In the genomic region with DNA sequence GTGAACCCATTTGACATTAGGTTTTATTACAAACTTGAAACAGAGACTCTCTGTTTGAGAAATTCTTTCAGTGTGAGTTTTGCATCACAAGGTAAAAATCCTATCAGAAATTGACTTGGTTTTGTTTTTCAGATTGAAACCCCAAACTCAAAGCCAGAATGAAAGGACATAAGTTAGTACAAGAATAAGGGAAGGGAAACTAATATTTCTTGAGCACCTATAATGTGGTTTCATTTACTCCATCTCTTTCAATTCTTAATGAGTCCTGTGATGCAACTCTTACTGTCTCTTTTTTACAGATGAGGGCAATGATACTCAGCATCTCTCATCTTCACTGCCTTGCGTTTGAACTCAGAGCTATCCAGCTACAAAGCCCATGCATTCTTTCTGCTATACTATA, we compare ENCODE assay signal across 12 cellular contexts.
A peak's percentile ranks its signal among the peaks of the same experiment; 100 is the strongest.
DNase-seq lines count a peak whose midpoint lies in the region; ATAC-seq, FAIRE-seq and TF ChIP-seq lines count a peak whose summit lies in the region.
"Had no signal": no experiment of that assay in that cellular context is flagged by ENCODE, and none has a peak within 500 bp of the region (broad histone marks: within the 10 kb centered on the region; RNA-seq: fewer than 3 reads in every experiment).

No MANE protein-coding gene starts in this region.

- H3K4me3 Mint-ChIP-seq in activated CD8-positive, alpha-beta T cell treated with anti-CD3 and anti-CD28 coated beads, Interleukin-2, amount 10 ng/mL, durations not matched to agents 7 days and 5 days, result no peak overlapping the region
- H3K4me3 Mint-ChIP-seq: activated T-helper 1 cell treated with anti-CD3 and anti-CD28 coated beads, Interleukin-12 subunit alpha, Interleukin-12 subunit beta, Interleukin-2, Interleukin-4 antibody, amounts not matched to agents 30 ng/mL and 10 ng/mL and 1 ng/mL, durations not matched to agents 14 hours and 24 hours and 36 hours had no signal

- no peak for TF ChIP-seq EP300 in K562 (IDR thresholded peaks at IDR 0.05; ENCODE audit: low read length)

- no peak for TF ChIP-seq POLR2A in K562 (conservative IDR thresholded peaks at IDR 0.05)

- H3K9me1 ChIP-seq in K562 (ENCODE audit: control insufficient read depth, insufficient read depth, low read length), result no peaks in the 10 kb centered on the region

- H3K4me2 ChIP-seq in K562 (ENCODE audit: insufficient read depth, low read length), result no peak overlapping the region

- H3K4me1 ChIP-seq in K562 (replicated peaks in 1 of 2; ENCODE audit: control insufficient read depth in 2 of 2, insufficient read depth in 2 of 2, low read length in 2 of 2) (no peaks in the 10 kb centered on the region), A673 (ENCODE audit: insufficient read depth, low read length, poor library complexity, severe bottlenecking) (no peaks in the 10 kb centered on the region)
- H3K4me1 ChIP-seq: esophagus muscularis mucosa had no signal

- WGBS in K562 (ENCODE audit: insufficient coverage, low coverage, missing lambda C conversion rate), result 0% methylated on average over 1 of the region's 1 CpG

- peaks cover 5% of the 10 kb centered on the region for H3K9me3 Mint-ChIP-seq in activated CD8-positive, alpha-beta T cell treated with anti-CD3 and anti-CD28 coated beads, Interleukin-2, amount 10 ng/mL, durations not matched to agents 7 days and 5 days (ENCODE audit: insufficient read depth)

- no peaks in the 10 kb centered on the region for H4K20me1 ChIP-seq in K562 (replicated peaks; ENCODE audit: control insufficient read depth, insufficient read depth, low read length)

- H3K9me3 ChIP-seq in K562 (replicated peaks; ENCODE audit: control insufficient read depth, insufficient read depth, low read depth, low read length), result no peaks in the 10 kb centered on the region; the same call in 1 of the 2 replicates
- peaks cover 9% of the 10 kb centered on the region for H3K9me3 ChIP-seq in A673 (ENCODE audit: low read depth, low read length, poor library complexity, severe bottlenecking)

- DNase-seq in K562 (ENCODE audit: extremely low read depth in 1 of 4, low spot score in 3 of 4) (no peak), amniotic stem cell (lab: John Stamatoyannopoulos, UW) (no peak), A673 (ENCODE audit: low spot score) (no peak), NCI-H2107 (lab: John Stamatoyannopoulos, UW) (no peak)
- DNase-seq in activated CD8-positive, alpha-beta T cell treated with anti-CD3 and anti-CD28 coated beads, Interleukin-2, amount 10 ng/mL, durations not matched to agents 7 days and 5 days, result no peak

- H3K36me3 ChIP-seq in K562 (ENCODE audit: control insufficient read depth, insufficient read depth, low read length), result no peaks in the 10 kb centered on the region
- no peaks in the 10 kb centered on the region for H3K36me3 ChIP-seq in A673 (ENCODE audit: insufficient read depth, low read length, poor library complexity, severe bottlenecking)
- H3K36me3 ChIP-seq: esophagus muscularis mucosa had no signal

- TF ChIP-seq CTCF in K562 (IDR thresholded peaks at IDR 0.05 in 2 of 3, conservative IDR thresholded peaks at IDR 0.05 in 1 of 3; ENCODE audit: insufficient read depth in 2 of 3, low read depth in 1 of 3, low read length in 3 of 3), result no peak
- no peak for TF ChIP-seq CTCF in A673 (conservative IDR thresholded peaks at IDR 0.05; ENCODE audit: low read depth, low read length)

- peak; percentile 15 for FAIRE-seq in K562 (lab: Jason Lieb, UNC)
- FAIRE-seq: D721Med had no signal

- H3K27ac ChIP-seq in K562 (ENCODE audit: extremely low read depth, low read depth, low read length) (no peak overlapping the region), A673 (ENCODE audit: low read depth, low read length, poor library complexity, severe bottlenecking) (no peak overlapping the region)
- H3K27ac ChIP-seq: esophagus muscularis mucosa, VCaP had no signal

- H2AFZ ChIP-seq in K562 (ENCODE audit: low read depth, low read length), result no peak overlapping the region

- no peaks in the 10 kb centered on the region for H3K4me1 Mint-ChIP-seq in activated CD8-positive, alpha-beta T cell treated with anti-CD3 and anti-CD28 coated beads, Interleukin-2, amount 10 ng/mL, durations not matched to agents 7 days and 5 days (ENCODE audit: low read depth)

- CTCF ChIA-PET in K562 (lab: Yijun Ruan, JAX; ENCODE audit: low intra/inter-chr PET ratio) (interaction anchor here (0.7 kb wide), 1 partner anchor 1009 kb away, joined by 4 read pairs; no protein-coding TSS in a partner anchor), A673 (lab: Charles Lee) (no interaction called here)
- CTCF ChIA-PET in activated CD8-positive, alpha-beta T cell treated with anti-CD3 and anti-CD28 coated beads, Interleukin-2, amount 10 ng/mL, durations not matched to agents 7 days and 5 days (lab: Charles Lee), result no interaction called here

- no peaks in the 10 kb centered on the region for H3K27me3 Mint-ChIP-seq in activated CD8-positive, alpha-beta T cell treated with anti-CD3 and anti-CD28 coated beads, Interleukin-2, amount 10 ng/mL, durations not matched to agents 7 days and 5 days (ENCODE audit: low read depth)

- H3K36me3 Mint-ChIP-seq in activated CD8-positive, alpha-beta T cell treated with anti-CD3 and anti-CD28 coated beads, Interleukin-2, amount 10 ng/mL, durations not matched to agents 7 days and 5 days (ENCODE audit: low read depth), result no peaks in the 10 kb centered on the region

- H3K4me3 ChIP-seq in K562 (no peak overlapping the region), A673 (ENCODE audit: low read depth, low read length, poor library complexity, severe bottlenecking) (no peak overlapping the region)
- H3K4me3 ChIP-seq: esophagus muscularis mucosa had no signal

- no peak for TF ChIP-seq RAD21 in K562 (CRISPR knock-in tag; conservative IDR thresholded peaks at IDR 0.05 in 1 of 2, IDR thresholded peaks at IDR 0.05 in 1 of 2)

- peak; percentile 97 for ATAC-seq in GM18868 (IDR thresholded peaks at IDR 0.05; ENCODE audit: unreplicated experiment)
- peak; percentile 94 for ATAC-seq in GM21447 (IDR thresholded peaks at IDR 0.05; ENCODE audit: unreplicated experiment)
- ATAC-seq in HG03064 (IDR thresholded peaks at IDR 0.05; ENCODE audit: low read depth, unreplicated experiment), result peak; percentile 90
- ATAC-seq in K562, result no peak
- no peak for ATAC-seq in activated CD8-positive, alpha-beta T cell treated with anti-CD3 and anti-CD28 coated beads, Interleukin-2, amount 10 ng/mL, durations not matched to agents 7 days and 5 days

- BruUV-seq in K562 (replicated peaks; lab: Mats Ljungman, UMichigan), result no TSS peak
- no TSS peak for BruUV-seq in A673 (replicated peaks; lab: Mats Ljungman, UMichigan)

- POLR2A ChIA-PET in K562 (lab: Yijun Ruan, JAX), result no interaction called here
- POLR2A ChIA-PET in activated CD8-positive, alpha-beta T cell treated with anti-CD3 and anti-CD28 coated beads, Interleukin-2, amount 10 ng/mL, durations not matched to agents 7 days and 5 days (lab: Charles Lee), result no interaction called here
- POLR2A ChIA-PET in A673 (lab: Charles Lee; ENCODE audit: low non-redundant PET), result no interaction called here

- H3K27me3 ChIP-seq in K562 (ENCODE audit: control insufficient read depth in 2 of 2, insufficient read depth in 2 of 2, low read length in 2 of 2) (0 out of 5 replicates have a peak, but pooled peaks cover 0 to 2% of the 10 kb centered on the region in 2 experiments), A673 (replicated peaks; ENCODE audit: insufficient read depth, low read depth, low read length, poor library complexity) (peaks cover 4% of the 10 kb centered on the region)
- H3K27me3 ChIP-seq: esophagus muscularis mucosa had no signal

- intact Hi-C loops in K562 (cut with micrococcal nuclease) (no loop called here), A673 (cut with micrococcal nuclease; ENCODE audit: unreplicated experiment) (no loop called here)

- H3K79me2 ChIP-seq in K562 (ENCODE audit: control insufficient read depth, insufficient read depth, low read length), result no peaks in the 10 kb centered on the region

- no peak overlapping the region for H3K9ac ChIP-seq in K562 (ENCODE audit: insufficient read depth in 1 of 2, low read depth in 2 of 2, low read length in 2 of 2)

- no peak overlapping the region for H3K27ac Mint-ChIP-seq in activated CD8-positive, alpha-beta T cell treated with anti-CD3 and anti-CD28 coated beads, Interleukin-2, amount 10 ng/mL, durations not matched to agents 7 days and 5 days
- H3K27ac Mint-ChIP-seq: activated T-helper 1 cell treated with anti-CD3 and anti-CD28 coated beads, Interleukin-12 subunit alpha, Interleukin-12 subunit beta, Interleukin-2, Interleukin-4 antibody, amounts not matched to agents 30 ng/mL and 10 ng/mL and 1 ng/mL, durations not matched to agents 14 hours and 24 hours and 36 hours had no signal

- in situ Hi-C loops in K562 (cut with MboI), result no loop called here

TF ChIP-seq in K562, 482 proteins besides CTCF, POLR2A, EP300 and RAD21:
- TF ChIP-seq U2AF2 (optimal IDR thresholded peaks at IDR 0.05; ENCODE audit: low read depth, low read length) (no peak), ZNF143 (CRISPR knock-in tag; IDR thresholded peaks at IDR 0.05) (no peak), ZNF3 (CRISPR knock-in tag; IDR thresholded peaks at IDR 0.05) (no peak), HSF4 (CRISPR knock-in tag; IDR thresholded peaks at IDR 0.05; ENCODE audit: borderline replicate concordance) (no peak), NCOA1 (IDR thresholded peaks at IDR 0.05; ENCODE audit: low read depth) (no peak), ZNF174 (CRISPR knock-in tag; IDR thresholded peaks at IDR 0.05) (no peak), POLR2AphosphoS5 (IDR thresholded peaks at IDR 0.05; ENCODE audit: control insufficient read depth, insufficient read depth, low read depth, low read length) (no peak), KDM1A (IDR thresholded peaks at IDR 0.05) (no peak), KLF6 (CRISPR knock-in tag; IDR thresholded peaks at IDR 0.05; ENCODE audit: borderline replicate concordance) (no peak), GABPA (tag; conservative IDR thresholded peaks at IDR 0.05; ENCODE audit: low read depth) (no peak)
- TF ChIP-seq, protein P1, sequence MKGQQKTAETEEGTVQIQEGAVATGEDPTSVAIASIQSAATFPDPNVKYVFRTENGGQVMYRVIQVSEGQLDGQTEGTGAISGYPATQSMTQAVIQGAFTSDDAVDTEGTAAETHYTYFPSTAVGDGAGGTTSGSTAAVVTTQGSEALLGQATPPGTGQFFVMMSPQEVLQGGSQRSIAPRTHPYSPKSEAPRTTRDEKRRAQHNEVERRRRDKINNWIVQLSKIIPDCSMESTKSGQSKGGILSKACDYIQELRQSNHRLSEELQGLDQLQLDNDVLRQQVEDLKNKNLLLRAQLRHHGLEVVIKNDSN (CRISPR knock-in tag; IDR thresholded peaks at IDR 0.05), result no peak

Comparison
In these comparisons a context has a peak if more than half of its experiments do, and no peak if none do; other contexts are left out.
1. ATAC-seq: peak in GM18868 (single experiment), GM21447 (single experiment) and HG03064 (single experiment); none in K562 (single experiment) and activated CD8-positive, alpha-beta T cell treated with anti-CD3 and anti-CD28 coated beads, Interleukin-2, amount 10 ng/mL, durations not matched to agents 7 days and 5 days (single experiment).